1 cellular context compared by ENCODE assay signal in the genomic region with DNA sequence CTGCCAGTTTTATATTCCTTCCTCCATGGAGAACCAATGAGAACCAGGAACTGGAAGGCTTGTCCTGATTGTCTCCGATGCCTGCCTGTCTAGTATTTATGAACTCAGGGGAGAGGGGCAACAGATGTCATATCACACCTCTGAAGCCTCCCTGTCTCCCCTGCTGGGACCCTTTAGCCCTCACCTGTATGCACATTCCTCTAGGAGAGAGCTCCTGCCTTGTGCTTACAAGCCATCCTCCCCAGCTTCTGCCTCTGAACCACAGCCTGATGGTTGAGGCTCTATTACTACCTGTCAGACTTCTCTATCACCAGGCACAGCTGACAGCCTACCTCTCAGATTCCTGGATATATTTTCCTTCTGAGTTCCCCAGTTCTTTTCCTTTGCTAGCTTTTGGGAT.
TF ChIP-seq lines count a peak whose summit lies in the region.

No MANE protein-coding gene starts in this region.

TF ChIP-seq in WTC11, 78 proteins besides CTCF, POLR2A, EP300 and RAD21 (continued from another document):
- TF ChIP-seq, protein P1, sequence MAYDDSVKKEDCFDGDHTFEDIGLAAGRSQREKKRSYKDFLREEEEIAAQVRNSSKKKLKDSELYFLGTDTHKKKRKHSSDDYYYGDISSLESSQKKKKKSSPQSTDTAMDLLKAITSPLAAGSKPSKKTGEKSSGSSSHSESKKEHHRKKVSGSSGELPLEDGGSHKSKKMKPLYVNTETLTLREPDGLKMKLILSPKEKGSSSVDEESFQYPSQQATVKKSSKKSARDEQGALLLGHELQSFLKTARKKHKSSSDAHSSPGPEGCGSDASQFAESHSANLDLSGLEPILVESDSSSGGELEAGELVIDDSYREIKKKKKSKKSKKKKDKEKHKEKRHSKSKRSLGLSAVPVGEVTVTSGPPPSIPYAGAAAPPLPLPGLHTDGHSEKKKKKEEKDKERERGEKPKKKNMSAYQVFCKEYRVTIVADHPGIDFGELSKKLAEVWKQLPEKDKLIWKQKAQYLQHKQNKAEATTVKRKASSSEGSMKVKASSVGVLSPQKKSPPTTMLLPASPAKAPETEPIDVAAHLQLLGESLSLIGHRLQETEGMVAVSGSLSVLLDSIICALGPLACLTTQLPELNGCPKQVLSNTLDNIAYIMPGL (CRISPR knock-in tag; IDR thresholded peaks at IDR 0.05), result no peak
- TF ChIP-seq ATF1 (CRISPR knock-in tag; IDR thresholded peaks at IDR 0.05) (no peak), ZNF396 (CRISPR knock-in tag; IDR thresholded peaks at IDR 0.05; ENCODE audit: borderline replicate concordance) (no peak), ELF4 (CRISPR knock-in tag; IDR thresholded peaks at IDR 0.05; ENCODE audit: low read depth) (no peak), ZNF671 (CRISPR knock-in tag; IDR thresholded peaks at IDR 0.05) (no peak), GRHL2 (CRISPR knock-in tag; IDR thresholded peaks at IDR 0.05; ENCODE audit: insufficient replicate concordance, severe bottlenecking) (no peak), NFYB (CRISPR knock-in tag; conservative IDR thresholded peaks at IDR 0.05; ENCODE audit: low read depth) (no peak), TP53 (CRISPR knock-in tag; IDR thresholded peaks at IDR 0.05) (no peak)
- TF ChIP-seq, protein P2, sequence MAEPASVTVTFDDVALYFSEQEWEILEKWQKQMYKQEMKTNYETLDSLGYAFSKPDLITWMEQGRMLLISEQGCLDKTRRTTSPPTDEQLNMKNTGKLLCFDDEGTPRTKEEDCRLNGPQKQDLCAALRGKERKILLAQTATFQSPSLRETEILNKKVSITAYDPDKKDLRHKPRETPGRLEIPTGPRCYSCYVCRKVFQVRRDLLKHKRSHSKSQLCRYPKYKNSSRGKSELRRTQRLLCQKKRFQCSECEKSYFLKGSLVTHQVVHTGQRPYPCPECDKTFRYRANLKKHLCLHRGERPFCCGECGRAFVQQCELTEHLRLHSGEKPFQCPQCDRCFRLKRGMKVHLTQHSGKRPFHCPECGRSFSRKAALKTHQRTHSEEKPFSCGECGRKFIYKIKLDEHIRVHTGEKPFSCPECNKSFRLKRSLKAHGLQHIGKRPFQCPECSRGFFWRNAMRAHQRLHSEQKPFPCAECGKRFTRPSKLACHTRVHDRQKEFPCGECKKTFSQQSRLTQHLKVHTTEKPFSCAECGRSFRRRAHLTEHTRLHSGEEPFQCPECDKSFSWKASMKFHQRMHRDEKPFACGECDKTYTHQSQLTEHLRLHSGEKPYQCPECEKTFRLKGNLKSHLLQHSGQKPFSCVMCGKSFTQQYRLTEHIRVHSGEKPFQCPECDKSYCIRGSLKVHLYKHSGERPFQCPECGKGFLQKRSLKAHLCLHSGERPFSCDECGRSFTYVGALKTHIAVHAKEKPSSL (CRISPR knock-in tag; conservative IDR thresholded peaks at IDR 0.05), result no peak
- TF ChIP-seq, protein P3, sequence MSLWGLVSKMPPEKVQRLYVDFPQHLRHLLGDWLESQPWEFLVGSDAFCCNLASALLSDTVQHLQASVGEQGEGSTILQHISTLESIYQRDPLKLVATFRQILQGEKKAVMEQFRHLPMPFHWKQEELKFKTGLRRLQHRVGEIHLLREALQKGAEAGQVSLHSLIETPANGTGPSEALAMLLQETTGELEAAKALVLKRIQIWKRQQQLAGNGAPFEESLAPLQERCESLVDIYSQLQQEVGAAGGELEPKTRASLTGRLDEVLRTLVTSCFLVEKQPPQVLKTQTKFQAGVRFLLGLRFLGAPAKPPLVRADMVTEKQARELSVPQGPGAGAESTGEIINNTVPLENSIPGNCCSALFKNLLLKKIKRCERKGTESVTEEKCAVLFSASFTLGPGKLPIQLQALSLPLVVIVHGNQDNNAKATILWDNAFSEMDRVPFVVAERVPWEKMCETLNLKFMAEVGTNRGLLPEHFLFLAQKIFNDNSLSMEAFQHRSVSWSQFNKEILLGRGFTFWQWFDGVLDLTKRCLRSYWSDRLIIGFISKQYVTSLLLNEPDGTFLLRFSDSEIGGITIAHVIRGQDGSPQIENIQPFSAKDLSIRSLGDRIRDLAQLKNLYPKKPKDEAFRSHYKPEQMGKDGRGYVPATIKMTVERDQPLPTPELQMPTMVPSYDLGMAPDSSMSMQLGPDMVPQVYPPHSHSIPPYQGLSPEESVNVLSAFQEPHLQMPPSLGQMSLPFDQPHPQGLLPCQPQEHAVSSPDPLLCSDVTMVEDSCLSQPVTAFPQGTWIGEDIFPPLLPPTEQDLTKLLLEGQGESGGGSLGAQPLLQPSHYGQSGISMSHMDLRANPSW (CRISPR knock-in tag; conservative IDR thresholded peaks at IDR 0.05; ENCODE audit: low read depth), result no peak
- TF ChIP-seq, protein P4, sequence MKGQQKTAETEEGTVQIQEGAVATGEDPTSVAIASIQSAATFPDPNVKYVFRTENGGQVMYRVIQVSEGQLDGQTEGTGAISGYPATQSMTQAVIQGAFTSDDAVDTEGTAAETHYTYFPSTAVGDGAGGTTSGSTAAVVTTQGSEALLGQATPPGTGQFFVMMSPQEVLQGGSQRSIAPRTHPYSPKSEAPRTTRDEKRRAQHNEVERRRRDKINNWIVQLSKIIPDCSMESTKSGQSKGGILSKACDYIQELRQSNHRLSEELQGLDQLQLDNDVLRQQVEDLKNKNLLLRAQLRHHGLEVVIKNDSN (CRISPR knock-in tag; IDR thresholded peaks at IDR 0.05), result no peak
- TF ChIP-seq, protein P5, sequence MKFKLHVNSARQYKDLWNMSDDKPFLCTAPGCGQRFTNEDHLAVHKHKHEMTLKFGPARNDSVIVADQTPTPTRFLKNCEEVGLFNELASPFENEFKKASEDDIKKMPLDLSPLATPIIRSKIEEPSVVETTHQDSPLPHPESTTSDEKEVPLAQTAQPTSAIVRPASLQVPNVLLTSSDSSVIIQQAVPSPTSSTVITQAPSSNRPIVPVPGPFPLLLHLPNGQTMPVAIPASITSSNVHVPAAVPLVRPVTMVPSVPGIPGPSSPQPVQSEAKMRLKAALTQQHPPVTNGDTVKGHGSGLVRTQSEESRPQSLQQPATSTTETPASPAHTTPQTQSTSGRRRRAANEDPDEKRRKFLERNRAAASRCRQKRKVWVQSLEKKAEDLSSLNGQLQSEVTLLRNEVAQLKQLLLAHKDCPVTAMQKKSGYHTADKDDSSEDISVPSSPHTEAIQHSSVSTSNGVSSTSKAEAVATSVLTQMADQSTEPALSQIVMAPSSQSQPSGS (CRISPR knock-in tag; IDR thresholded peaks at IDR 0.05; ENCODE audit: borderline replicate concordance, low read depth), result no peak
- TF ChIP-seq, protein P6, sequence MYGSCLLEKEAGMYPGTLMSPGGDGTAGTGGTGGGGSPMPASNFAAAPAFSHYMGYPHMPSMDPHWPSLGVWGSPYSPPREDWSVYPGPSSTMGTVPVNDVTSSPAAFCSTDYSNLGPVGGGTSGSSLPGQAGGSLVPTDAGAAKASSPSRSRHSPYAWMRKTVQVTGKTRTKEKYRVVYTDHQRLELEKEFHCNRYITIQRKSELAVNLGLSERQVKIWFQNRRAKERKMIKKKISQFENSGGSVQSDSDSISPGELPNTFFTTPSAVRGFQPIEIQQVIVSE (CRISPR knock-in tag; IDR thresholded peaks at IDR 0.05; ENCODE audit: borderline replicate concordance), result no peak
